Comparison of ENCODE assay signal across 29 cellular contexts in genomic region chr4:8602686-8603430, GRCh38. TPM values are rescaled to one million over a fixed set of nuclear protein-coding genes. Genes with fewer than 3 reads are reported as not detected.
"Had no signal": no experiment of that assay in that cellular context is flagged by ENCODE, and none has a peak within 500 bp of the region (broad histone marks: within the 10 kb centered on the region; RNA-seq: fewer than 3 reads in every experiment).

No MANE protein-coding gene starts in this region.

- H3K36me3 Mint-ChIP-seq: memory B cell; natural killer cell; stimulated activated effector memory CD8-positive, alpha-beta T cell treated with anti-CD3 and anti-CD28 coated beads, Interleukin-12 subunit alpha, Interleukin-12 subunit beta, amount 100 ng/mL, for 72 hours had no signal

- H3K27ac Mint-ChIP-seq: memory B cell; natural killer cell; progenitor cell of endocrine pancreas; stimulated activated effector memory CD8-positive, alpha-beta T cell treated with anti-CD3 and anti-CD28 coated beads, Interleukin-12 subunit alpha, Interleukin-12 subunit beta, amount 100 ng/mL, for 72 hours had no signal

- H3K9me3 ChIP-seq: gastrocnemius medialis, right lobe of liver, stomach, thyroid gland, vagina had no signal

- H2AFZ ChIP-seq: parathyroid adenoma had no signal

- H3K79me2 ChIP-seq: parathyroid adenoma had no signal

- H3K36me3 ChIP-seq: gastrocnemius medialis, right lobe of liver, stomach, thyroid gland, vagina had no signal

- ATAC-seq: esophagus mucosa; gastrocnemius medialis; left lobe of liver; natural killer cell; right lobe of liver; stimulated activated effector memory CD8-positive, alpha-beta T cell treated with anti-CD3 and anti-CD28 coated beads, Interleukin-12 subunit alpha, Interleukin-12 subunit beta, amount 100 ng/mL, for 72 hours had no signal

- H3K27ac ChIP-seq: dorsolateral prefrontal cortex, epithelial cell of prostate, gastrocnemius medialis, parathyroid adenoma, right lobe of liver, stomach, thyroid gland, vagina had no signal

- H3K4me1 Mint-ChIP-seq: memory B cell; natural killer cell; neural crest cell; stimulated activated effector memory CD8-positive, alpha-beta T cell treated with anti-CD3 and anti-CD28 coated beads, Interleukin-12 subunit alpha, Interleukin-12 subunit beta, amount 100 ng/mL, for 72 hours had no signal

- H3K9me3 Mint-ChIP-seq: memory B cell; natural killer cell; neural crest cell; stimulated activated effector memory CD8-positive, alpha-beta T cell treated with anti-CD3 and anti-CD28 coated beads, Interleukin-12 subunit alpha, Interleukin-12 subunit beta, amount 100 ng/mL, for 72 hours had no signal

- H3K9ac ChIP-seq: parathyroid adenoma had no signal

- H3K4me3 ChIP-seq: dorsolateral prefrontal cortex, gastrocnemius medialis, lung, right lobe of liver, stomach, thyroid gland, vagina had no signal

- H3K4me3 Mint-ChIP-seq: memory B cell; natural killer cell; neural crest cell; stimulated activated effector memory CD8-positive, alpha-beta T cell treated with anti-CD3 and anti-CD28 coated beads, Interleukin-12 subunit alpha, Interleukin-12 subunit beta, amount 100 ng/mL, for 72 hours had no signal

- H3K4me1 ChIP-seq: gastrocnemius medialis, parathyroid adenoma, right lobe of liver had no signal

- DNase-seq: dorsolateral prefrontal cortex; effector CD4-positive, alpha-beta T cell; foreskin fibroblast; gastrocnemius medialis; head of caudate nucleus; kidney; natural killer cell; right lobe of liver; small intestine; stimulated activated CD4-positive, alpha-beta T cell treated with anti-CD3 and anti-CD28 coated beads, Interleukin-2, amount 100 ng/mL, for 24 hours; stimulated activated CD4-positive, alpha-beta T cell treated with anti-CD3 and anti-CD28 coated beads, Interleukin-4, amount 100 ng/mL, for 24 hours; stimulated activated naive CD4-positive, alpha-beta T cell treated with Interleukin-2 at 50 U/mL for 16 hours; stomach; thyroid gland; trophoblast cell had no signal

- H3K27me3 ChIP-seq: gastrocnemius medialis, right lobe of liver, thyroid gland, vagina had no signal

RNA-seq across cellular contexts. Expression of gene CPZ, which starts 10.3 kb away (rescaled TPM):
- total RNA-seq: gastrocnemius medialis, mononuclear cell, natural killer cell, neural crest cell had no signal

RNA-seq across cellular contexts. Expression of gene GPR78, which starts 22.7 kb away (rescaled TPM):
- total RNA-seq: gastrocnemius medialis, glomerular endothelial cell, kidney, left lobe of liver, liver, mononuclear cell, natural killer cell, neural crest cell, right lobe of liver, subcutaneous adipose tissue, thyroid gland had no signal
